In the genomic region with DNA sequence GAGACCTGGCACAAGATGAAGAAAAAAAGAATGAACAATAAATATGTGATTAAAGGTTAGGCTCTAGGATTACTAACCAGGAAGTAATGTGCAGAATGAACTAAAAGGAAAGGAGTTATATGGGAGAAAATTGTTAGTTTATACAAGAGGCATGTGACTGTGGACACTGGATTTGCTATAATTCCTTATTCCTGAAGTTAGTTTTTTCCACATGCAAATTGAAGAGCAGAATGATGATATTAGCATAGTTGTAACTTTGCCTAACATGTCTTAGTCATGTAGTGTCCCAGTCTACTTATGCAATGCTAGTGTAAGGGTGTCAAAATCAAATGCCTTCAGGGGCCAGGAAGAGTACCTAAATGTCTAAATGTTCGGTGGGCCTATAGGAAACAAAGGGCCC, we compare ENCODE assay signal across 15 cellular contexts. TPM values are rescaled to one million over a fixed set of nuclear protein-coding genes. Genes with fewer than 3 reads are reported as not detected.
DNase-seq lines count a peak whose midpoint lies in the region; ATAC-seq, FAIRE-seq and TF ChIP-seq lines count a peak whose summit lies in the region.
"Had no signal": no experiment of that assay in that cellular context is flagged by ENCODE, and none has a peak within 500 bp of the region (broad histone marks: within the 10 kb centered on the region; RNA-seq: fewer than 3 reads in every experiment).

No MANE protein-coding gene starts in this region.

- H3K9me3 ChIP-seq in CD4-positive, alpha-beta memory T cell (ENCODE audit: control insufficient read depth in 1 of 2, low read length in 2 of 2) = no peaks in the 10 kb centered on the region
- H3K9me3 ChIP-seq: right lobe of liver, testis had no signal

- no peak overlapping the region for H3K27ac ChIP-seq in CD4-positive, alpha-beta memory T cell (ENCODE audit: low read depth, low read length)
- H3K27ac ChIP-seq: right lobe of liver, testis had no signal

- peak overlapping the region in 4 of 8 donors; percentile 8 to 59 (median 48) for H3K4me3 Mint-ChIP-seq in CD4-positive, alpha-beta memory T cell
- peak overlapping the region; percentile 53 for H3K4me3 Mint-ChIP-seq in natural killer cell treated with Interleukin-12 subunit alpha and Interleukin-12 subunit beta and Interleukin-15 and Interleukin-18, amount 100 ng/mL, for 72 hours

- H3K4me1 Mint-ChIP-seq in CD4-positive, alpha-beta memory T cell = peaks cover 53 to 71% (median 65%) of the 10 kb centered on the region in 4 donors
- peaks cover 28 to 37% of the 10 kb centered on the region in 2 donors for H3K4me1 Mint-ChIP-seq in natural killer cell treated with Interleukin-12 subunit alpha and Interleukin-12 subunit beta and Interleukin-15 and Interleukin-18, amount 100 ng/mL, for 72 hours (ENCODE audit: low read depth in 2 of 2)

- FAIRE-seq in RCC 7860 (lab: Jason Lieb, UNC) = no peak
- FAIRE-seq: D721Med had no signal

- intact Hi-C loops in CD4-positive, alpha-beta memory T cell (cut with micrococcal nuclease) = loop anchor here (2.0 kb wide), 1 partner anchor 28 kb away; a partner anchor contains a TSS

- H3K36me3 Mint-ChIP-seq in CD4-positive, alpha-beta memory T cell = peaks cover 2 to 12% of the 10 kb centered on the region in 2 donors
- no peaks in the 10 kb centered on the region for H3K36me3 Mint-ChIP-seq in natural killer cell treated with Interleukin-12 subunit alpha and Interleukin-12 subunit beta and Interleukin-15 and Interleukin-18, amount 100 ng/mL, for 72 hours

- no peak for DNase-seq in CD4-positive, alpha-beta memory T cell
- DNase-seq in HT1080 (ENCODE audit: low read depth) = peak; percentile 11
- peak; percentile 15 to 55 for DNase-seq in cardiac fibroblast (ENCODE audit: low read depth in 2 of 2)
- DNase-seq in natural killer cell treated with Interleukin-12 subunit alpha and Interleukin-12 subunit beta and Interleukin-15 and Interleukin-18, amount 100 ng/mL, for 72 hours (ENCODE audit: low spot score) = no peak
- no peak for DNase-seq in RCC 7860 (ENCODE audit: low spot score)
- DNase-seq: cerebellar nuclear complex, foreskin melanocyte, NCI-H1048, NCI-H524 treated with DMSO at 0.1 percent for 48 hours, right lobe of liver, testis had no signal

- H3K27me3 ChIP-seq in CD4-positive, alpha-beta memory T cell (ENCODE audit: insufficient read depth, low read length) = no peaks in the 10 kb centered on the region
- H3K27me3 ChIP-seq: right lobe of liver, testis had no signal

- no peaks in the 10 kb centered on the region for H3K27me3 Mint-ChIP-seq in CD4-positive, alpha-beta memory T cell
- H3K27me3 Mint-ChIP-seq in natural killer cell treated with Interleukin-12 subunit alpha and Interleukin-12 subunit beta and Interleukin-15 and Interleukin-18, amount 100 ng/mL, for 72 hours = no peaks in the 10 kb centered on the region

- no peaks in the 10 kb centered on the region for H3K36me3 ChIP-seq in CD4-positive, alpha-beta memory T cell (ENCODE audit: insufficient read depth, low read length)
- H3K36me3 ChIP-seq: right lobe of liver had no signal

- peak; percentile 57 to 86 for ATAC-seq in natural killer cell treated with Interleukin-12 subunit alpha and Interleukin-12 subunit beta and Interleukin-15 and Interleukin-18, amount 100 ng/mL, for 72 hours
- ATAC-seq in HG03135 (IDR thresholded peaks at IDR 0.05; ENCODE audit: unreplicated experiment) = no peak
- ATAC-seq in HG02884 (IDR thresholded peaks at IDR 0.05; ENCODE audit: unreplicated experiment) = no peak
- ATAC-seq: right lobe of liver, Right ventricle myocardium inferior had no signal

- no peak for TF ChIP-seq CTCF in cardiac fibroblast (IDR thresholded peaks at IDR 0.05; ENCODE audit: low read depth, low read length)

- peak overlapping the region in 4 of 7 donors; percentile 16 to 54 (median 32) for H3K27ac Mint-ChIP-seq in CD4-positive, alpha-beta memory T cell
- H3K27ac Mint-ChIP-seq in natural killer cell treated with Interleukin-12 subunit alpha and Interleukin-12 subunit beta and Interleukin-15 and Interleukin-18, amount 100 ng/mL, for 72 hours = peak overlapping the region; percentile 44 to 81

- H3K4me3 ChIP-seq in CD4-positive, alpha-beta memory T cell (ENCODE audit: low read length in 2 of 2) = no peak overlapping the region
- H3K4me3 ChIP-seq in cardiac fibroblast (replicated peaks in 1 of 2; ENCODE audit: low read depth in 2 of 2, low read length in 2 of 2) = no peak overlapping the region
- H3K4me3 ChIP-seq: right lobe of liver, testis had no signal

- CTCF ChIA-PET in CD4-positive, alpha-beta memory T cell (lab: Charles Lee; ENCODE audit: partially characterized antibody) = no interaction called here

- POLR2A ChIA-PET in CD4-positive, alpha-beta memory T cell (lab: Charles Lee; ENCODE audit: partially characterized antibody) = no interaction called here

- H3K4me1 ChIP-seq in CD4-positive, alpha-beta memory T cell (ENCODE audit: insufficient read depth, low read length) = peaks cover 49% of the 10 kb centered on the region
- H3K4me1 ChIP-seq: right lobe of liver, testis had no signal

- peaks cover 0 to 5% (median 0%) of the 10 kb centered on the region in 8 donors for H3K9me3 Mint-ChIP-seq in CD4-positive, alpha-beta memory T cell
- no peaks in the 10 kb centered on the region for H3K9me3 Mint-ChIP-seq in natural killer cell treated with Interleukin-12 subunit alpha and Interleukin-12 subunit beta and Interleukin-15 and Interleukin-18, amount 100 ng/mL, for 72 hours

RNA-seq across cellular contexts. Expression of a gene that starts 27.9 kb away (rescaled TPM):
- 10 to 100 TPM; 64.9 to 71.1 TPM for total RNA-seq in CD4-positive, alpha-beta memory T cell
- 10 to 100 TPM; 32.7 to 35.9 TPM for polyA plus RNA-seq in CD4-positive, alpha-beta memory T cell
- 8.8 and 9.2 TPM in 2 replicates for total RNA-seq in HT1080 (2014; rRNA removed; shearing (Covaris generic))
- 4.0 and 5.8 TPM in 2 replicates for polyA plus RNA-seq in HT1080 (2015; cell fraction: cytosol; rRNA removed)
- 20.1 and 20.6 TPM in 2 replicates for polyA plus RNA-seq in HT1080 (2015; cell fraction: nucleus; rRNA removed)
- 10 to 100 TPM; 35.7 to 47.4 TPM for total RNA-seq in natural killer cell treated with Interleukin-12 subunit alpha and Interleukin-12 subunit beta and Interleukin-15 and Interleukin-18, amount 100 ng/mL, for 72 hours

Comparison
In these comparisons a context has a peak if more than half of its experiments do, and no peak if none do; other contexts are left out.
1. DNase-seq: peak in HT1080 (single experiment) and cardiac fibroblast (2 of 2); none in CD4-positive, alpha-beta memory T cell (0 of 5), natural killer cell treated with Interleukin-12 subunit alpha and Interleukin-12 subunit beta and Interleukin-15 and Interleukin-18, amount 100 ng/mL, for 72 hours (single experiment) and RCC 7860 (single experiment).
2. ATAC-seq: peak in natural killer cell treated with Interleukin-12 subunit alpha and Interleukin-12 subunit beta and Interleukin-15 and Interleukin-18, amount 100 ng/mL, for 72 hours (2 of 2); none in HG03135 (single experiment) and HG02884 (single experiment).